In genomic region chr5:150066901-150067396, GRCh38 we compare ENCODE assay signal across 10 cellular contexts. TPM values are rescaled to one million over a fixed set of nuclear protein-coding genes. Genes with fewer than 3 reads are reported as not detected.
DNase-seq lines count a peak whose midpoint lies in the region; ATAC-seq and TF ChIP-seq lines count a peak whose summit lies in the region.
"Had no signal": no experiment of that assay in that cellular context is flagged by ENCODE, and none has a peak within 500 bp of the region (broad histone marks: within the 10 kb centered on the region; RNA-seq: fewer than 3 reads in every experiment).

No MANE protein-coding gene starts in this region.

- CTCF ChIA-PET in AG04450 (lab: Charles Lee) = interaction anchor here (0.6 to 1.3 kb wide), 2 partner anchors 9 to 63 kb away, joined by 3 read pairs; no protein-coding TSS in a partner anchor

- H2AFZ ChIP-seq in H9 (ENCODE audit: low read length) = no peak overlapping the region

- H2BK15ac ChIP-seq in H9 (ENCODE audit: low read depth, low read length) = no peak overlapping the region

- H3K27me3 ChIP-seq in AG04450 (ENCODE audit: control insufficient read depth, insufficient read depth, low read length) (no peaks in the 10 kb centered on the region), H9 (ENCODE audit: insufficient read depth, low read length) (no peaks in the 10 kb centered on the region), tibial nerve (no peaks in the 10 kb centered on the region)
- H3K27me3 ChIP-seq: dorsolateral prefrontal cortex had no signal

- peak overlapping the region in 1 of 3 experiments; percentile 85; a peak in 1 of 7 replicates for H3K27ac Mint-ChIP-seq in H9

- no peak overlapping the region for H2BK20ac ChIP-seq in H9 (ENCODE audit: low read depth, low read length, poor library complexity, severe bottlenecking)

- POLR2A ChIA-PET in AG04450 (lab: Yijun Ruan, JAX) = interaction anchor here (0.7 to 1.5 kb wide), 2 partner anchors 31 to 72 kb away, joined by 3 to 4 read pairs; no protein-coding TSS in a partner anchor

- H3K23ac ChIP-seq in H9 (ENCODE audit: insufficient read length, low read depth, low read length) = no peak overlapping the region

- H4K20me1 ChIP-seq in H9 (ENCODE audit: control insufficient read depth, insufficient read depth, insufficient read length) = no peaks in the 10 kb centered on the region

- H3K9me3 ChIP-seq in AG04450 (ENCODE audit: control insufficient read depth, insufficient read depth, low read length) (no peaks in the 10 kb centered on the region; the same call in 1 of the 2 replicates), H9 (ENCODE audit: control insufficient read depth, low read depth, low read length) (no peaks in the 10 kb centered on the region), tibial nerve (no peaks in the 10 kb centered on the region)

- no peaks in the 10 kb centered on the region for H3K79me1 ChIP-seq in H9 (ENCODE audit: insufficient read depth, low read depth, low read length, poor library complexity, severe bottlenecking)

- H3K23me2 ChIP-seq in H9 (ENCODE audit: insufficient read length, low read depth, low read length, poor library complexity, severe bottlenecking) = no peaks in the 10 kb centered on the region

- H3K79me2 ChIP-seq in H9 (ENCODE audit: insufficient read depth, low read length) = no peaks in the 10 kb centered on the region

- H2BK12ac ChIP-seq in H9 (ENCODE audit: insufficient read length, low read depth, low read length) = no peak overlapping the region

- TF ChIP-seq POLR2A in tibial nerve (IDR thresholded peaks at IDR 0.05) = no peak

- H3K36me3 Mint-ChIP-seq in H9 (ENCODE audit: insufficient read depth in 1 of 3, low read depth in 3 of 3) = no peaks in the 10 kb centered on the region
- H3K36me3 Mint-ChIP-seq: naive thymus-derived CD8-positive, alpha-beta T cell had no signal

- no peak overlapping the region for H3K4me2 ChIP-seq in H9 (ENCODE audit: insufficient read depth, insufficient read length, low read length)

- no peak overlapping the region for H4K8ac ChIP-seq in H9 (replicated peaks; ENCODE audit: insufficient read length, low read depth, low read length)

- no peak overlapping the region for H2BK5ac ChIP-seq in H9 (ENCODE audit: insufficient read length, low read length)

- peaks cover 5 to 21% of the 10 kb centered on the region in 2 experiments; a peak in 3 of 4 replicates for H3K4me1 Mint-ChIP-seq in H9

- H4K5ac ChIP-seq in H9 (ENCODE audit: insufficient read length, low read depth, low read length) = no peak overlapping the region

- no peak overlapping the region for H3T11ph ChIP-seq in H9 (ENCODE audit: low read length)

- peak; percentile 80 for ATAC-seq in GM19452 (IDR thresholded peaks at IDR 0.05; ENCODE audit: unreplicated experiment)
- ATAC-seq: naive thymus-derived CD8-positive, alpha-beta T cell had no signal

- H3K18ac ChIP-seq in H9 (ENCODE audit: insufficient read length, low read depth, low read length) = no peak overlapping the region

- no peak overlapping the region for H3K4me3 Mint-ChIP-seq in H9
- H3K4me3 Mint-ChIP-seq: naive thymus-derived CD8-positive, alpha-beta T cell had no signal

- peaks cover 20% of the 10 kb centered on the region for H3K27me3 Mint-ChIP-seq in H9 (ENCODE audit: low read depth)

- no peak overlapping the region for H3K56ac ChIP-seq in H9 (ENCODE audit: insufficient read length, low read depth, low read length)

- DNase-seq in AG04450 (ENCODE audit: low read depth, low spot score) (no peak), NOMO-1 treated with dmso at 0.1 percent for 144 hours (lab: John Stamatoyannopoulos, UW; ENCODE audit: unreplicated experiment) (peak; percentile 14), epithelial cell of esophagus (ENCODE audit: low read depth) (peak; percentile 77), H9 (no peak), tibial nerve (ENCODE audit: low spot score in 2 of 2) (no peak), RPMI8226 (no peak), caudate nucleus (lab: John Stamatoyannopoulos, UW) (no peak)
- DNase-seq: dorsolateral prefrontal cortex had no signal

- H3K9me3 Mint-ChIP-seq in H9 = no peaks in the 10 kb centered on the region; a peak in 1 of 5 replicates
- H3K9me3 Mint-ChIP-seq: naive thymus-derived CD8-positive, alpha-beta T cell had no signal

- H3K27ac ChIP-seq in AG04450 (ENCODE audit: low read depth, low read length) (peak overlapping the region; percentile 52), H9 (ENCODE audit: insufficient read length, low read depth, low read length) (no peak overlapping the region), tibial nerve (no peak overlapping the region), caudate nucleus (ENCODE audit: low read depth, low read length) (no peak overlapping the region)

- no peaks in the 10 kb centered on the region for H3K36me3 ChIP-seq in tibial nerve

- no peak for TF ChIP-seq EP300 in tibial nerve (IDR thresholded peaks at IDR 0.05)

- no peak overlapping the region for H3K14ac ChIP-seq in H9 (ENCODE audit: insufficient read depth, low read length)

- WGBS in H9 (ENCODE audit: extremely low coverage, insufficient read length, low lambda C conversion rate) = no CpG with 5 or more reads among the region's 2 CpGs
- 84 to 85% methylated on average over 2 of the region's 2 CpGs for WGBS in tibial nerve, 2 donors

- H3K4me3 ChIP-seq in AG04450 (ENCODE audit: low read depth, low read length) = no peak overlapping the region
- no peak overlapping the region for H3K4me3 ChIP-seq in epithelial cell of esophagus (ENCODE audit: low read length)
- no peak overlapping the region for H3K4me3 ChIP-seq in tibial nerve
- H3K4me3 ChIP-seq: dorsolateral prefrontal cortex had no signal

- no peak overlapping the region for H3K9ac ChIP-seq in H9 (ENCODE audit: extremely low read depth, insufficient read length, low read length)

- no peak for TF ChIP-seq CTCF in AG04450 (IDR thresholded peaks at IDR 0.05; ENCODE audit: low read depth, low read length)
- TF ChIP-seq CTCF in epithelial cell of esophagus (IDR thresholded peaks at IDR 0.05; ENCODE audit: insufficient read depth, low read depth, low read length, missing control alignments) = no peak
- TF ChIP-seq CTCF in H9 (conservative IDR thresholded peaks at IDR 0.05) = no peak
- TF ChIP-seq CTCF in tibial nerve (IDR thresholded peaks at IDR 0.05) = no peak

- H4K91ac ChIP-seq in H9 (ENCODE audit: insufficient read length, low read depth, low read length) = no peak overlapping the region

- no peak overlapping the region for H2AK5ac ChIP-seq in H9 (ENCODE audit: insufficient read length, low read length)

- H2BK120ac ChIP-seq in H9 (ENCODE audit: low read depth, low read length, poor library complexity, severe bottlenecking) = no peak overlapping the region

- no peak overlapping the region for H3K4ac ChIP-seq in H9 (ENCODE audit: low read depth, low read length)

- no peaks in the 10 kb centered on the region for H3K4me1 ChIP-seq in H9 (ENCODE audit: insufficient read depth, low read length)
- H3K4me1 ChIP-seq in tibial nerve = peaks cover 0 to 23% (median 2%) of the 10 kb centered on the region in 4 donors

RNA-seq across cellular contexts. Expression of gene CSF1R, which starts 19.4 kb away (rescaled TPM):
- polyA plus RNA-seq in AG04450 (2011; rRNA removed) = 0.09 and 0.12 TPM in 2 replicates
- polyA minus RNA-seq in AG04450 (2011; rRNA and poly(A)+ RNA removed) = 0.69 TPM in 1 of 2 replicates, not detected in the other
- total RNA-seq in H9 (2021) (0.13 TPM in 1 of 2 replicates, not detected in the other), tibial nerve (10 to 100 TPM; 35.4 to 57.9 (median 45.3) TPM)

Comparison
In these comparisons a context has a peak if more than half of its experiments do, and no peak if none do; other contexts are left out.
1. DNase-seq: peak in NOMO-1 treated with dmso at 0.1 percent for 144 hours (single experiment) and epithelial cell of esophagus (single experiment); none in AG04450 (single experiment), H9 (single experiment), tibial nerve (0 of 2), RPMI8226 (single experiment) and caudate nucleus (0 of 61).
2. RNA of gene CSF1R, which starts 19.4 kb away (total RNA-seq): 35.4 to 57.9 TPM in tibial nerve; 0.13 TPM in H9; every median in the first group is over 10 times any median in the second.